ENCODE assay signal across 14 cellular contexts in the genomic region with DNA sequence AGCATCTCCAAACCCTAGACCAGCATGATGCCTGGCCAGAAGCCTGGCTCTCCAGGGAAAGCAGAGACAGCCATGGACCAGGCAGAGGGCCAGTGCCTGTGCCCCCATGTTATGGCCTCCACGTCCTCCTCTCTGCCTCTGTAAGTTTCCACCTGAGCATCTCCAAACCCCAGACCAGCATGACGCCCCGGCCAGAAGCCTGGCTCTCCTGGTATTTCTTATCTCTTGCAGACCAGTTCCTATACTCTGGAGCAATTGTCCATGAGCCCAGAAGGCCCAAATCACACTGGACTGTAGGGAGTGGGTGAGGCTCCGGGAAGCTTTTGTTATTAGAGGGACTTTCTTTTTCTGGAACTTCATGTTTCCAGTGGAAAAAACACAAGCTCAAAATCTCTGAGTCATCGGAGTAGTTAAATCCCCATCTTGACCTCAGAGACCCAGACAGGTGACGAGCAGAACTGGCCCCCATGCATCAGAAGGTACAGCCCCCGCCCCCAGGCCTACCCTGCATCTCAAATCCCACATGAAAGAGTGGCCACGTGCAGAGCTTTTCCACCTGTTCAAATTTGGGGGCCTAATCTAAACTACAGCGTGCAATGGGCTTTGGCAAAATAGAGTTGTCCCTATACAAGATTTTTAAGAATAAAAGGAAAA.
"Had no signal": no experiment of that assay in that cellular context is flagged by ENCODE, and none has a peak within 500 bp of the region (broad histone marks: within the 10 kb centered on the region; RNA-seq: fewer than 3 reads in every experiment).

No MANE protein-coding gene starts in this region.

- ATAC-seq: activated CD8-positive, alpha-beta memory T cell treated with anti-CD3 and anti-CD28 coated beads, Interleukin-2, amount 10 ng/mL, durations not matched to agents 7 days and 5 days; foreskin keratinocyte; left cardiac atrium; lower lobe of right lung; T-helper 17 cell had no signal

- H3K9me3 ChIP-seq: esophagus squamous epithelium, lower lobe of right lung, thyroid gland, uterus had no signal

- H3K4me1 ChIP-seq: esophagus squamous epithelium, foreskin keratinocyte, lower lobe of right lung, uterus had no signal

- H3K27me3 ChIP-seq: esophagus squamous epithelium, foreskin keratinocyte, thyroid gland, uterus had no signal

- H3K27ac ChIP-seq: esophagus squamous epithelium, foreskin keratinocyte, lower lobe of right lung, thyroid gland, uterus had no signal

- H3K4me3 Mint-ChIP-seq: activated CD8-positive, alpha-beta memory T cell treated with anti-CD3 and anti-CD28 coated beads, Interleukin-2, amount 10 ng/mL, durations not matched to agents 7 days and 5 days; activated T-cell treated with anti-CD3 and anti-CD28 coated beads, Interleukin-2, amount 50 U/mL, for 4 hours; T-helper 17 cell; WTC11 had no signal

- DNase-seq: activated CD8-positive, alpha-beta memory T cell treated with anti-CD3 and anti-CD28 coated beads, Interleukin-2, amount 10 ng/mL, durations not matched to agents 7 days and 5 days; activated gamma-delta T cell treated with Interleukin-2 at 50 U/mL for 16 hours; activated T-cell treated with anti-CD3 and anti-CD28 coated beads, Interleukin-2, amount 50 U/mL, for 4 hours; esophagus squamous epithelium; foreskin keratinocyte; left cardiac atrium; lower lobe of right lung; midbrain; naive B cell; retina; T-helper 17 cell; thyroid gland; uterus had no signal

- H3K9me3 Mint-ChIP-seq: activated T-cell treated with anti-CD3 and anti-CD28 coated beads, Interleukin-2, amount 50 U/mL, for 4 hours; WTC11 had no signal

- H3K4me3 ChIP-seq: esophagus squamous epithelium, lower lobe of right lung, thyroid gland, uterus had no signal

- H3K36me3 Mint-ChIP-seq: activated CD8-positive, alpha-beta memory T cell treated with anti-CD3 and anti-CD28 coated beads, Interleukin-2, amount 10 ng/mL, durations not matched to agents 7 days and 5 days; naive B cell; WTC11 had no signal

- H3K4me1 Mint-ChIP-seq: activated CD8-positive, alpha-beta memory T cell treated with anti-CD3 and anti-CD28 coated beads, Interleukin-2, amount 10 ng/mL, durations not matched to agents 7 days and 5 days; naive B cell had no signal

- H3K27ac Mint-ChIP-seq: activated CD8-positive, alpha-beta memory T cell treated with anti-CD3 and anti-CD28 coated beads, Interleukin-2, amount 10 ng/mL, durations not matched to agents 7 days and 5 days; naive B cell; T-helper 17 cell; WTC11 had no signal

- H3K36me3 ChIP-seq: esophagus squamous epithelium, lower lobe of right lung, thyroid gland, uterus had no signal
